6 cellular contexts compared by ENCODE assay signal in the genomic region with DNA sequence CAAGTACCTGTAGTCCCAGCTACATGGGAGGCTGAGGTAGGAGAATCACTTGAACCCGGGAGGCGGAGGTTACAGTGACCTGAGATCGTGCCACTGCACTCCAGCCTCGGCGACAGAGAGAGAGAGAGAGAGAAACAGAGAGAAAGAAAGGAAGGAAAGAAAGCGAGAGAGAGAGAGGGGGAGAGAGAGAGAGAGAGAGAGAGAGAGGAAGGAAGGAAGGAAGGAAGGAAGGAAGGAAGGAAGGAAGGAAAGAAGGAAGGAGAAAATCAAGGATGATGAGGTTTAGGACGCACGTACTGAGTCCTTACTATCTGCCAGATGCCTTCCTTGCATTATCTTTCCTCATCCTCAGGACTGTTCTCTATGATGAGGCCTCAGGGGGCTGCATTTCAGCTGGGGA. TPM values are rescaled to one million over a fixed set of nuclear protein-coding genes. Genes with fewer than 3 reads are reported as not detected.
A peak's percentile ranks its signal among the peaks of the same experiment; 100 is the strongest.
DNase-seq lines count a peak whose midpoint lies in the region; ATAC-seq and TF ChIP-seq lines count a peak whose summit lies in the region.
"Not testable (repeated sequence)": the region's sequence is repeated elsewhere in the genome, so short reads cannot be mapped to it uniquely, and the experiment has no call there.

No MANE protein-coding gene starts in this region.

- H3K4me1 Mint-ChIP-seq in endodermal cell (peaks cover 16% of the 10 kb centered on the region), memory B cell (peaks cover 14% of the 10 kb centered on the region)
- H3K4me1 Mint-ChIP-seq in stimulated activated memory B cell treated with anti-CD40 and anti-IgM and Interleukin-4, amounts not matched to agents 10 μg/mL and 1 μg/mL and 100 μg/mL, for 72 hours, result peaks cover 25% of the 10 kb centered on the region

- not testable (repeated sequence) for H3K9me3 Mint-ChIP-seq in endodermal cell; memory B cell; stimulated activated memory B cell treated with anti-CD40 and anti-IgM and Interleukin-4, amounts not matched to agents 10 μg/mL and 1 μg/mL and 100 μg/mL, for 72 hours

- not testable (repeated sequence) for DNase-seq in WERI-Rb-1; endodermal cell; memory B cell (ENCODE audit: low spot score in 2 of 2)

- not testable (repeated sequence) for ATAC-seq in memory B cell (ENCODE audit: low read depth); stimulated activated memory B cell treated with anti-CD40 and anti-IgM and Interleukin-4, amounts not matched to agents 10 μg/mL and 1 μg/mL and 100 μg/mL, for 72 hours

- not testable (repeated sequence) for H4K20me1 ChIP-seq in BLaER1 treated with 17β-estradiol and CSF1 and Interleukin-3, amounts not matched to agents 10 nM and 100 nM

- not testable (repeated sequence) for H3K27me3 ChIP-seq in BLaER1 treated with 17β-estradiol and CSF1 and Interleukin-3, amounts not matched to agents 10 nM and 100 nM; WERI-Rb-1 (ENCODE audit: insufficient read depth, low read depth, severe bottlenecking); endodermal cell (ENCODE audit: control insufficient read depth, insufficient read depth, low read length, poor library complexity, severe bottlenecking)

- not testable (repeated sequence) for TF ChIP-seq CTCF in WERI-Rb-1 (IDR thresholded peaks at IDR 0.05; ENCODE audit: low read depth, low read length); endodermal cell (conservative IDR thresholded peaks at IDR 0.05)

- peaks cover 9 to 28% (median 22%) of the 10 kb centered on the region in 10 experiments; a peak in 17 of 20 replicates for H3K4me1 ChIP-seq in BLaER1 treated with 17β-estradiol and CSF1 and Interleukin-3, amounts not matched to agents 10 nM and 100 nM
- not testable (repeated sequence) for H3K4me1 ChIP-seq in endodermal cell (ENCODE audit: control insufficient read depth, insufficient read depth, low read length)

- not testable (repeated sequence) for H3K36me3 ChIP-seq in BLaER1 treated with 17β-estradiol and CSF1 and Interleukin-3, amounts not matched to agents 10 nM and 100 nM; WERI-Rb-1; endodermal cell (ENCODE audit: control insufficient read depth, insufficient read depth, low read length)

- not testable (repeated sequence) for H3K4me3 Mint-ChIP-seq in endodermal cell; memory B cell; stimulated activated memory B cell treated with anti-CD40 and anti-IgM and Interleukin-4, amounts not matched to agents 10 μg/mL and 1 μg/mL and 100 μg/mL, for 72 hours

- H3K27ac Mint-ChIP-seq in endodermal cell, result not testable (repeated sequence)
- H3K27ac Mint-ChIP-seq in memory B cell, result peak overlapping the region; percentile 79
- H3K27ac Mint-ChIP-seq in stimulated activated memory B cell treated with anti-CD40 and anti-IgM and Interleukin-4, amounts not matched to agents 10 μg/mL and 1 μg/mL and 100 μg/mL, for 72 hours, result peak overlapping the region; percentile 62

- H3K27me3 Mint-ChIP-seq in endodermal cell (ENCODE audit: insufficient read depth); memory B cell; stimulated activated memory B cell treated with anti-CD40 and anti-IgM and Interleukin-4, amounts not matched to agents 10 μg/mL and 1 μg/mL and 100 μg/mL, for 72 hours: not testable (repeated sequence)

- not testable (repeated sequence) for H3K4me3 ChIP-seq in BLaER1 treated with 17β-estradiol and CSF1 and Interleukin-3, amounts not matched to agents 10 nM and 100 nM; endodermal cell (ENCODE audit: low read length)
- peak overlapping the region; percentile 18 for H3K4me3 ChIP-seq in WERI-Rb-1 (ENCODE audit: low read depth, low read length)

- H3K27ac ChIP-seq in BLaER1 treated with 17β-estradiol and CSF1 and Interleukin-3, amounts not matched to agents 10 nM and 100 nM, result not testable (repeated sequence)
- H3K27ac ChIP-seq in WERI-Rb-1 (peak overlapping the region; percentile 95), angular gyrus (ENCODE audit: low read depth, low read length) (peak overlapping the region; percentile 91), endodermal cell (ENCODE audit: low read depth, low read length) (peak overlapping the region; percentile 88)

- H3K36me3 Mint-ChIP-seq in endodermal cell (ENCODE audit: low read depth); memory B cell; stimulated activated memory B cell treated with anti-CD40 and anti-IgM and Interleukin-4, amounts not matched to agents 10 μg/mL and 1 μg/mL and 100 μg/mL, for 72 hours: not testable (repeated sequence)

- not testable (repeated sequence) for H3K9me3 ChIP-seq in BLaER1 treated with 17β-estradiol and CSF1 and Interleukin-3, amounts not matched to agents 10 nM and 100 nM (replicated peaks in 1 of 11); WERI-Rb-1 (ENCODE audit: severe bottlenecking); endodermal cell (ENCODE audit: control insufficient read depth, low read length)

- peak overlapping the region in 9 of 11 experiments; percentile 25 to 86 (median 73); a peak in 18 of 22 replicates for H3K4me2 ChIP-seq in BLaER1 treated with 17β-estradiol and CSF1 and Interleukin-3, amounts not matched to agents 10 nM and 100 nM

- H3K9ac ChIP-seq in BLaER1 treated with 17β-estradiol and CSF1 and Interleukin-3, amounts not matched to agents 10 nM and 100 nM; endodermal cell (ENCODE audit: extremely low read depth, low read length, poor library complexity, severe bottlenecking): not testable (repeated sequence)

- 94 to 96% methylated on average over 5 to 8 of the region's 8 CpGs for WGBS in endodermal cell (ENCODE audit: insufficient coverage in 1 of 2, insufficient read length in 1 of 2), 2 experiments

RNA-seq across cellular contexts. Expression of gene SNTA1, which starts 21.2 kb away (rescaled TPM):
- 1 to 10 TPM; 4.6 to 8.2 TPM for total RNA-seq in endodermal cell
- polyA plus RNA-seq in endodermal cell (2013, experiment 1 of 2), result 5.6 TPM
- polyA plus RNA-seq in endodermal cell (2013, experiment 2 of 2), result 4.7 TPM

RNA-seq across cellular contexts. Expression of gene CBFA2T2, which starts 25.1 kb away (rescaled TPM):
- total RNA-seq in endodermal cell, result 10 to 100 TPM; 26.8 to 32.7 TPM
- polyA plus RNA-seq in endodermal cell (2013, experiment 1 of 2), result 36.6 TPM
- 34.7 TPM for polyA plus RNA-seq in endodermal cell (2013, experiment 2 of 2)
